Comparison of ENCODE assay signal across 32 cellular contexts in genomic region chr12:9806714-9807113, GRCh38. TPM values are rescaled to one million over a fixed set of nuclear protein-coding genes. Genes with fewer than 3 reads are reported as not detected.
"Had no signal": no experiment of that assay in that cellular context is flagged by ENCODE, and none has a peak within 500 bp of the region (broad histone marks: within the 10 kb centered on the region; RNA-seq: fewer than 3 reads in every experiment).

No MANE protein-coding gene starts in this region.

- H3K4me1 ChIP-seq: adrenal gland, body of pancreas, esophagus squamous epithelium had no signal

- H3K9me3 ChIP-seq: adrenal gland, body of pancreas, esophagus squamous epithelium had no signal

- H3K36me3 ChIP-seq: adrenal gland, esophagus squamous epithelium, WERI-Rb-1 had no signal

- H3K27ac ChIP-seq: adrenal gland, body of pancreas, esophagus squamous epithelium, WERI-Rb-1 had no signal

- DNase-seq: activated B cell treated with CpG ODN at 0.5 μM for 24 hours; activated CD4-positive, alpha-beta T cell treated with anti-CD3 and anti-CD28 coated beads for 48 hours; activated CD4-positive, alpha-beta T cell treated with anti-CD3 and anti-CD28 coated beads, Interleukin-2, amount 50 U/mL, for 1 hour; activated CD4-positive, alpha-beta T cell treated with anti-CD3 and anti-CD28 coated beads, Interleukin-2, amount 50 U/mL, for 48 hours; activated CD8-positive, alpha-beta memory T cell treated with anti-CD3 and anti-CD28 coated beads for 24 hours; activated CD8-positive, alpha-beta T cell treated with anti-CD3 and anti-CD28 coated beads for 36 hours; activated effector memory CD4-positive, alpha-beta T cell treated with Interleukin-2 at 50 U/mL for 16 hours; activated gamma-delta T cell treated with Interleukin-2 at 50 U/mL for 16 hours; activated naive CD4-positive, alpha-beta T cell treated with anti-CD3 and anti-CD28 coated beads for 36 hours; activated naive CD8-positive, alpha-beta T cell treated with anti-CD3 and anti-CD28 coated beads for 36 hours; activated naive CD8-positive, alpha-beta T cell treated with anti-CD3 and anti-CD28 coated beads, Interleukin-2, amount 50 U/mL, for 24 hours; activated T-cell treated with anti-CD3 and anti-CD28 coated beads, Interleukin-2, amount 50 U/mL, for 4 hours; adrenal gland; amygdala; aorta; body of pancreas; caudate nucleus; cortex of kidney; dermis blood vessel endothelial cell; effector CD4-positive, alpha-beta T cell; effector memory CD8-positive, alpha-beta T cell; esophagus squamous epithelium; foreskin melanocyte; T-helper 1 cell; T-helper 17 cell; T1000; WERI-Rb-1 had no signal

- H3K27me3 ChIP-seq: adrenal gland, body of pancreas had no signal

- ATAC-seq: activated CD4-positive, CD25-positive, alpha-beta regulatory T cell treated with anti-CD3 and anti-CD28 coated beads, Interleukin-2, amount 50 U/mL, for 24 hours; activated CD8-positive, alpha-beta T cell treated with anti-CD3 and anti-CD28 coated beads for 36 hours; activated naive CD8-positive, alpha-beta T cell treated with anti-CD3 and anti-CD28 coated beads, Interleukin-2, amount 50 U/mL, for 24 hours; activated T-cell treated with anti-CD3 and anti-CD28 coated beads, Interleukin-2, amount 50 U/mL, for 4 hours; activated T-helper 17 cell treated with anti-CD3 and anti-CD28 coated beads, Interleukin-2, amount 50 U/mL, for 72 hours; body of pancreas; effector memory CD8-positive, alpha-beta T cell; T-helper 17 cell had no signal

- H3K4me3 ChIP-seq: adrenal gland, body of pancreas, esophagus squamous epithelium had no signal

RNA-seq across cellular contexts. Expression of gene KLRF1, which starts 20.6 kb away (rescaled TPM):
- total RNA-seq: activated CD8-positive, alpha-beta T cell treated with anti-CD3 and anti-CD28 coated beads for 36 hours; activated naive CD4-positive, alpha-beta T cell treated with anti-CD3 and anti-CD28 coated beads for 36 hours; activated naive CD8-positive, alpha-beta T cell treated with anti-CD3 and anti-CD28 coated beads for 36 hours; activated T-cell treated with anti-CD3 and anti-CD28 coated beads, Interleukin-2, amount 50 U/mL, for 4 hours; activated T-helper 17 cell treated with anti-CD3 and anti-CD28 coated beads, Interleukin-2, amount 50 U/mL, for 72 hours; body of pancreas; chondrocyte; dermis blood vessel endothelial cell; fibroblast of lung had no signal
- polyA plus RNA-seq: aorta had no signal

RNA-seq across cellular contexts. Expression of gene CD69, which starts 46.0 kb away (rescaled TPM):
- total RNA-seq: chondrocyte, fibroblast of lung, fibroblast of villous mesenchyme had no signal
- polyA plus RNA-seq: fibroblast of lung had no signal
